In the genomic region with DNA sequence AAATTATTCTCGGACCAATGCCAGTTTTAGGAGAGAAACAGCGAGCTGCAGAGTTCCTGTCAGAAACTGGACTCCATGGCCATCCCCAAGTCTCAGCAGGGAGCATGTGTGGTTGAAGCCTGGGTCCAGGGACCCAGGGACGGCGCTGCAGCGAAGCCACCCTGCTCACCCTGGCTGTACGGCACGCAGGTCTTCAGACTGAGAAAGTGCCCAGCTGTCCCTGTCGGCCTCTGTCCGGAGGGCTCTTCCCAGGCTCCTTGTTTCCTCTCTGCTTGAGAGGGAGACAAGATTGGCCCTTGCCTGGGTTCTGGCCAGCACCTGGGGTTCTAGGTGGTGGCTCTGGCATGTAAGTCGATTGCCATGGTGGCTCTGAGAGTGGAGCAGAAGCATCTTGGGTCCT, we compare ENCODE assay signal across 12 cellular contexts. TPM values are rescaled to one million over a fixed set of nuclear protein-coding genes. Genes with fewer than 3 reads are reported as not detected.
A peak's percentile ranks its signal among the peaks of the same experiment; 100 is the strongest.
DNase-seq lines count a peak whose midpoint lies in the region; ATAC-seq, FAIRE-seq and TF ChIP-seq lines count a peak whose summit lies in the region.
"Had no signal": no experiment of that assay in that cellular context is flagged by ENCODE, and none has a peak within 500 bp of the region (broad histone marks: within the 10 kb centered on the region; RNA-seq: fewer than 3 reads in every experiment).

No MANE protein-coding gene starts in this region.

- H3K9me3 Mint-ChIP-seq in Caco-2 (ENCODE audit: unreplicated experiment) = no peaks in the 10 kb centered on the region

- H3K9me3 ChIP-seq in Caco-2 = no peaks in the 10 kb centered on the region
- H3K9me3 ChIP-seq in ascending aorta = no peaks in the 10 kb centered on the region
- no peaks in the 10 kb centered on the region for H3K9me3 ChIP-seq in kidney (ENCODE audit: control insufficient read depth in 1 of 2, low read length in 2 of 2)
- H3K9me3 ChIP-seq in skeletal muscle tissue (ENCODE audit: control insufficient read depth in 3 of 3, low read length in 3 of 3) = no peaks in the 10 kb centered on the region
- no peaks in the 10 kb centered on the region for H3K9me3 ChIP-seq in OCI-LY7 (ENCODE audit: low read length)

- POLR2A ChIA-PET in Caco-2 (lab: Charles Lee) (interaction anchor here (1.1 kb wide), 1 partner anchor 14 kb away, joined by 5 read pairs; no protein-coding TSS in a partner anchor), OCI-LY7 (lab: Charles Lee) (interaction anchor here (0.5 to 1.9 kb wide), 2 partner anchors 12 to 54 kb away, joined by 3 to 5 read pairs; no protein-coding TSS in a partner anchor)

- peak overlapping the region; percentile 93 to 97 for H3K27ac ChIP-seq in ascending aorta
- H3K27ac ChIP-seq in kidney (ENCODE audit: low read depth in 2 of 2, low read length in 2 of 2) = peak overlapping the region; percentile 98 to 99
- peak overlapping the region; percentile 97 for H3K27ac ChIP-seq in skeletal muscle tissue (ENCODE audit: low read depth, low read length)
- H3K27ac ChIP-seq in OCI-LY7 (ENCODE audit: low read depth, low read length, poor library complexity, severe bottlenecking) = no peak overlapping the region

- no peak overlapping the region for H2AFZ ChIP-seq in OCI-LY7 (ENCODE audit: low read length)

- TF ChIP-seq CTCF in Caco-2 (IDR thresholded peaks at IDR 0.05; ENCODE audit: insufficient read depth in 1 of 2, low read depth in 1 of 2, low read length in 1 of 2, severe bottlenecking in 1 of 2, unreplicated experiment in 1 of 2) (no peak), ascending aorta (IDR thresholded peaks at IDR 0.05) (no peak), kidney (IDR thresholded peaks at IDR 0.05; ENCODE audit: borderline replicate concordance, extremely low read depth, insufficient read depth) (no peak), OCI-LY7 (conservative IDR thresholded peaks at IDR 0.05; ENCODE audit: low read length) (no peak)

- no peak for FAIRE-seq in kidney (lab: Jason Lieb, UNC)

- no peaks in the 10 kb centered on the region; the same call in 1 of the 2 replicates for H4K20me1 ChIP-seq in OCI-LY7 (ENCODE audit: insufficient read depth, low read length)

- DNase-seq in Caco-2 (no peak), ascending aorta (ENCODE audit: low spot score in 2 of 2) (no peak), kidney (peak; percentile 47), OCI-LY7 (ENCODE audit: low spot score) (no peak)
- no peak for DNase-seq in stimulated activated CD4-positive, alpha-beta T cell treated with anti-CD3 and anti-CD28 coated beads, Interleukin-2, amount 100 ng/mL, for 48 hours
- DNase-seq: activated CD4-positive, CD25-positive, alpha-beta regulatory T cell treated with anti-CD3 and anti-CD28 coated beads, Interleukin-2, amount 50 U/mL, for 72 hours; foreskin melanocyte; NCI-H2171; SHP77 had no signal

- ATAC-seq in GM18511 (IDR thresholded peaks at IDR 0.05; ENCODE audit: unreplicated experiment) (no peak), HG03342 (IDR thresholded peaks at IDR 0.05; ENCODE audit: unreplicated experiment) (no peak)

- H3K36me3 Mint-ChIP-seq in Caco-2 (ENCODE audit: insufficient read depth, unreplicated experiment) = peaks cover 74% of the 10 kb centered on the region

- intact Hi-C loops in Caco-2 (cut with micrococcal nuclease; ENCODE audit: unreplicated experiment) (no loop called here), ascending aorta (cut with DNase I) (no loop called here), kidney (cut with DNase I) (no loop called here), OCI-LY7 (cut with micrococcal nuclease; ENCODE audit: unreplicated experiment) (no loop called here)

- H3K79me2 ChIP-seq in OCI-LY7 (ENCODE audit: insufficient read depth, low read depth, low read length) = peaks cover 16% of the 10 kb centered on the region

- no peak overlapping the region for H3K4me3 ChIP-seq in Caco-2 (ENCODE audit: low read depth, low read length)
- H3K4me3 ChIP-seq in ascending aorta = peak overlapping the region; percentile 64
- peak overlapping the region; percentile 82 to 83 for H3K4me3 ChIP-seq in kidney (ENCODE audit: low read length in 2 of 2)
- peak overlapping the region; percentile 73 to 98 (median 92) for H3K4me3 ChIP-seq in skeletal muscle tissue (ENCODE audit: low read length in 3 of 3)
- H3K4me3 ChIP-seq in OCI-LY7 (ENCODE audit: low read depth, low read length, poor library complexity, severe bottlenecking) = no peak overlapping the region

- peaks cover 38% of the 10 kb centered on the region for H3K4me1 ChIP-seq in Caco-2
- peaks cover 26 to 37% of the 10 kb centered on the region in 2 donors for H3K4me1 ChIP-seq in ascending aorta
- peaks cover 58% of the 10 kb centered on the region in 2 donors for H3K4me1 ChIP-seq in kidney (ENCODE audit: control insufficient read depth in 1 of 2, insufficient read depth in 1 of 2, low read depth in 1 of 2, low read length in 2 of 2)
- peaks cover 79 to 83% (median 80%) of the 10 kb centered on the region in 3 donors for H3K4me1 ChIP-seq in skeletal muscle tissue (ENCODE audit: control insufficient read depth in 3 of 3, insufficient read depth in 3 of 3, low read length in 3 of 3)
- H3K4me1 ChIP-seq in OCI-LY7 (ENCODE audit: insufficient read depth, low read length, poor library complexity, severe bottlenecking) = peaks cover 6% of the 10 kb centered on the region

- no peaks in the 10 kb centered on the region for H3K9me2 ChIP-seq in OCI-LY7 (ENCODE audit: insufficient read depth, low read length)

- H3K27me3 Mint-ChIP-seq in Caco-2 (ENCODE audit: insufficient read depth, unreplicated experiment) = no peaks in the 10 kb centered on the region

- peaks cover 7% of the 10 kb centered on the region; the same call in 1 of the 2 replicates for H3K36me3 ChIP-seq in Caco-2 (ENCODE audit: control insufficient read depth, insufficient read depth, low read length)
- H3K36me3 ChIP-seq in ascending aorta = peaks cover 37 to 47% of the 10 kb centered on the region in 2 donors
- peaks cover 20 to 33% of the 10 kb centered on the region in 2 donors for H3K36me3 ChIP-seq in kidney (ENCODE audit: control insufficient read depth in 1 of 2, insufficient read depth in 2 of 2, low read length in 2 of 2)
- H3K36me3 ChIP-seq in skeletal muscle tissue (ENCODE audit: control insufficient read depth in 3 of 3, insufficient read depth in 3 of 3, low read length in 3 of 3) = peaks cover 17 to 57% (median 39%) of the 10 kb centered on the region in 3 donors
- peaks cover 57% of the 10 kb centered on the region for H3K36me3 ChIP-seq in OCI-LY7 (ENCODE audit: insufficient read depth, low read length)

- CTCF ChIA-PET in Caco-2 (lab: Charles Lee) = interaction anchor here (1.0 kb wide), 1 partner anchor 17 kb away, joined by 4 read pairs; no protein-coding TSS in a partner anchor
- CTCF ChIA-PET in OCI-LY7 (lab: Charles Lee; ENCODE audit: unreplicated experiment) = no interaction called here

- no peak overlapping the region for H3K4me2 ChIP-seq in OCI-LY7 (ENCODE audit: low read length)

- H3K9ac ChIP-seq in kidney (ENCODE audit: low read length in 2 of 2) (peak overlapping the region; percentile 44 to 99), skeletal muscle tissue (ENCODE audit: low read depth in 1 of 3, low read length in 3 of 3) (peak overlapping the region; percentile 95 to 100 (median 98))

- peak overlapping the region; percentile 99 for H3K4me3 Mint-ChIP-seq in Caco-2 (ENCODE audit: unreplicated experiment)

- BruUV-seq in Caco-2 (replicated peaks; lab: Mats Ljungman, UMichigan) = no TSS peak
- BruUV-seq in OCI-LY7 (replicated peaks; lab: Mats Ljungman, UMichigan) = no TSS peak

- H3K4me1 Mint-ChIP-seq in Caco-2 (ENCODE audit: low read depth, unreplicated experiment) = peaks cover 13% of the 10 kb centered on the region

- peak overlapping the region; percentile 42 for H3K27ac Mint-ChIP-seq in Caco-2 (ENCODE audit: unreplicated experiment)

- H3K27me3 ChIP-seq in Caco-2 (replicated peaks; ENCODE audit: control insufficient read depth, insufficient read depth, low read length) = no peaks in the 10 kb centered on the region
- H3K27me3 ChIP-seq in ascending aorta = no peaks in the 10 kb centered on the region
- no peaks in the 10 kb centered on the region for H3K27me3 ChIP-seq in skeletal muscle tissue (ENCODE audit: control insufficient read depth in 3 of 3, insufficient read depth in 3 of 3, low read length in 3 of 3)

RNA-seq across cellular contexts. Expression of gene PTGES2, which starts 26.9 kb away (rescaled TPM):
- total RNA-seq in Caco-2 (2022) (114 and 123 TPM in 2 replicates), ascending aorta (97.2 TPM), kidney (64.1 TPM), skeletal muscle tissue (47.5 TPM), OCI-LY7 (2022) (59.2 and 76.3 TPM in 2 replicates)
- polyA plus RNA-seq in kidney (ENCODE audit: insufficient read depth, low read depth, low replicate concordance) = 117 TPM
- total RNA-seq in OCI-LY7 (2014; rRNA removed; shearing (Covaris generic)) = 67.4 and 68.1 TPM in 2 replicates

RNA-seq across cellular contexts. Expression of gene SLC25A25, which starts 32.5 kb away (rescaled TPM):
- total RNA-seq in Caco-2 (2022) (16.5 and 18.5 TPM in 2 replicates), ascending aorta (27.4 TPM), kidney (24.9 TPM), skeletal muscle tissue (13.0 TPM), OCI-LY7 (2022) (17.6 and 20.2 TPM in 2 replicates)
- polyA plus RNA-seq in kidney (ENCODE audit: insufficient read depth, low read depth, low replicate concordance) = 20.4 TPM
- 21.4 and 23.7 TPM in 2 replicates for total RNA-seq in OCI-LY7 (2014; rRNA removed; shearing (Covaris generic))

RNA-seq across cellular contexts. Expression of gene NAIF1, which starts 33.5 kb away (rescaled TPM):
- total RNA-seq in Caco-2 (2022) (8.5 and 8.6 TPM in 2 replicates), ascending aorta (48.2 TPM), kidney (12.3 TPM), skeletal muscle tissue (8.9 TPM), OCI-LY7 (2022) (14.8 and 14.9 TPM in 2 replicates)
- polyA plus RNA-seq in kidney (ENCODE audit: insufficient read depth, low read depth, low replicate concordance) = 9.7 TPM
- 8.6 TPM in 2 replicates for total RNA-seq in OCI-LY7 (2014; rRNA removed; shearing (Covaris generic))

RNA-seq across cellular contexts. Expression of gene LCN2, which starts 48.7 kb away (rescaled TPM):
- not detected in 2 replicates for total RNA-seq in Caco-2 (2022)
- not detected for total RNA-seq in ascending aorta
- 198 TPM for total RNA-seq in kidney
- polyA plus RNA-seq in kidney (ENCODE audit: insufficient read depth, low read depth, low replicate concordance) = 8.2 TPM
- total RNA-seq in skeletal muscle tissue = 2.1 TPM
- not detected in 2 replicates for total RNA-seq in OCI-LY7 (2014; rRNA removed; shearing (Covaris generic))
- total RNA-seq in OCI-LY7 (2022) = not detected in 2 replicates

RNA-seq across cellular contexts. Expression of gene BBLN, which starts 59.5 kb away (rescaled TPM):
- total RNA-seq in Caco-2 (2022) (34.2 and 36.5 TPM in 2 replicates), ascending aorta (389 TPM), kidney (55.6 TPM), skeletal muscle tissue (7.8 TPM), OCI-LY7 (2022) (66.9 and 67.5 TPM in 2 replicates)
- 192 TPM for polyA plus RNA-seq in kidney (ENCODE audit: insufficient read depth, low read depth, low replicate concordance)
- 82.0 and 104 TPM in 2 replicates for total RNA-seq in OCI-LY7 (2014; rRNA removed; shearing (Covaris generic))

Comparison
In these comparisons a context has a peak if more than half of its experiments do, and no peak if none do; other contexts are left out.
1. H3K4me3 ChIP-seq: peak in ascending aorta (2 of 2), kidney (2 of 2) and skeletal muscle tissue (3 of 3); none in Caco-2 (single experiment) and OCI-LY7 (single experiment).